Comparison of ENCODE assay signal across 29 cellular contexts in genomic region chr7:135481600-135481979, GRCh38.
"Had no signal": no experiment of that assay in that cellular context is flagged by ENCODE, and none has a peak within 500 bp of the region (broad histone marks: within the 10 kb centered on the region; RNA-seq: fewer than 3 reads in every experiment).

No MANE protein-coding gene starts in this region.

- H3K27me3 ChIP-seq: brain microvascular endothelial cell, MG63, Peyer's patch, SJSA1 had no signal

- H3K4me3 Mint-ChIP-seq: activated CD4-positive, alpha-beta T cell treated with anti-CD3 and anti-CD28 coated beads for 36 hours; activated CD4-positive, alpha-beta T cell treated with anti-CD3 and anti-CD28 coated beads, Interleukin-2, amount 10 ng/mL, durations not matched to agents 7 days and 5 days; activated CD8-positive, alpha-beta T cell treated with anti-CD3 and anti-CD28 coated beads, Interleukin-2, amount 10 ng/mL, durations not matched to agents 7 days and 5 days; activated naive CD8-positive, alpha-beta T cell treated with anti-CD3 and anti-CD28 coated beads for 36 hours; activated T-cell treated with anti-CD3 and anti-CD28 coated beads, Interleukin-2, amount 50 U/mL, for 24 hours; activated T-helper 1 cell treated with anti-CD3 and anti-CD28 coated beads, Interleukin-12 subunit alpha, Interleukin-12 subunit beta, Interleukin-2, Interleukin-4 antibody, amounts not matched to agents 30 ng/mL and 10 ng/mL and 1 ng/mL, durations not matched to agents 14 hours and 24 hours and 36 hours; T-helper 2 cell treated with Interferon-gamma antibody and Interleukin-4, amounts not matched to agents 5 μg/mL and 100 μg/mL, for 36 hours had no signal

- H3K4me1 ChIP-seq: Peyer's patch, SJSA1 had no signal

- ATAC-seq: activated CD4-positive, alpha-beta T cell treated with anti-CD3 and anti-CD28 coated beads for 36 hours; activated CD8-positive, alpha-beta T cell treated with anti-CD3 and anti-CD28 coated beads, Interleukin-2, amount 10 ng/mL, durations not matched to agents 7 days and 5 days; PC-3 had no signal

- DNase-seq: activated CD4-positive, alpha-beta T cell treated with anti-CD3 and anti-CD28 coated beads for 36 hours; activated CD4-positive, alpha-beta T cell treated with anti-CD3 and anti-CD28 coated beads, Interleukin-2, amount 10 ng/mL, durations not matched to agents 7 days and 5 days; activated CD4-positive, alpha-beta T cell treated with anti-CD3 and anti-CD28 coated beads, Interleukin-2, amount 50 U/mL, for 48 hours; activated CD8-positive, alpha-beta T cell treated with anti-CD3 and anti-CD28 coated beads, Interleukin-2, amount 10 ng/mL, durations not matched to agents 7 days and 5 days; activated effector memory CD4-positive, alpha-beta T cell treated with Interleukin-2 at 50 U/mL for 16 hours; activated naive CD4-positive, alpha-beta T cell treated with anti-CD3 and anti-CD28 coated beads, Interleukin-2, amount 50 U/mL, for 16 hours; activated naive CD8-positive, alpha-beta T cell treated with anti-CD3 and anti-CD28 coated beads for 36 hours; activated T-cell treated with anti-CD3 and anti-CD28 coated beads, Interleukin-2, amount 50 U/mL, for 24 hours; amniotic stem cell; aorta; brain microvascular endothelial cell; central memory CD4-positive, alpha-beta T cell; MG63; NCI-H1048; NCI-H187 treated with DMSO at 0.1 percent for 48 hours; NCI-H2081; NCI-H345; NCI-H510A; NCI-H526; NCI-H748 treated with DMSO at 0.1 percent for 48 hours; NK-92 treated with Interleukin-12 subunit alpha and Interleukin-12 subunit beta, amount 100 ng/mL, for 24 hours; PC-3; Peyer's patch; RPMI8226; SHP77 treated with DMSO at 0.1 percent for 48 hours had no signal

- H3K4me3 ChIP-seq: K562, MG63, Peyer's patch, SJSA1 had no signal

- H3K9me3 Mint-ChIP-seq: activated CD4-positive, alpha-beta T cell treated with anti-CD3 and anti-CD28 coated beads, Interleukin-2, amount 10 ng/mL, durations not matched to agents 7 days and 5 days; activated naive CD8-positive, alpha-beta T cell treated with anti-CD3 and anti-CD28 coated beads for 36 hours; activated T-cell treated with anti-CD3 and anti-CD28 coated beads, Interleukin-2, amount 50 U/mL, for 24 hours; activated T-helper 1 cell treated with anti-CD3 and anti-CD28 coated beads, Interleukin-12 subunit alpha, Interleukin-12 subunit beta, Interleukin-2, Interleukin-4 antibody, amounts not matched to agents 30 ng/mL and 10 ng/mL and 1 ng/mL, durations not matched to agents 14 hours and 24 hours and 36 hours; T-helper 2 cell treated with Interferon-gamma antibody and Interleukin-4, amounts not matched to agents 5 μg/mL and 100 μg/mL, for 36 hours had no signal

- H3K9me3 ChIP-seq: MG63, Peyer's patch, SJSA1 had no signal

- H3K27ac Mint-ChIP-seq: activated CD4-positive, alpha-beta T cell treated with anti-CD3 and anti-CD28 coated beads for 36 hours; activated CD4-positive, alpha-beta T cell treated with anti-CD3 and anti-CD28 coated beads, Interleukin-2, amount 10 ng/mL, durations not matched to agents 7 days and 5 days; activated CD8-positive, alpha-beta T cell treated with anti-CD3 and anti-CD28 coated beads, Interleukin-2, amount 10 ng/mL, durations not matched to agents 7 days and 5 days; activated naive CD8-positive, alpha-beta T cell treated with anti-CD3 and anti-CD28 coated beads for 36 hours; activated T-cell treated with anti-CD3 and anti-CD28 coated beads, Interleukin-2, amount 50 U/mL, for 24 hours; activated T-helper 1 cell treated with anti-CD3 and anti-CD28 coated beads, Interleukin-12 subunit alpha, Interleukin-12 subunit beta, Interleukin-2, Interleukin-4 antibody, amounts not matched to agents 30 ng/mL and 10 ng/mL and 1 ng/mL, durations not matched to agents 14 hours and 24 hours and 36 hours; T-helper 2 cell treated with Interferon-gamma antibody and Interleukin-4, amounts not matched to agents 5 μg/mL and 100 μg/mL, for 36 hours had no signal

- H3K36me3 ChIP-seq: brain microvascular endothelial cell, MG63, Peyer's patch had no signal

- H3K27me3 Mint-ChIP-seq: activated CD4-positive, alpha-beta T cell treated with anti-CD3 and anti-CD28 coated beads for 36 hours; activated CD4-positive, alpha-beta T cell treated with anti-CD3 and anti-CD28 coated beads, Interleukin-2, amount 10 ng/mL, durations not matched to agents 7 days and 5 days; activated naive CD8-positive, alpha-beta T cell treated with anti-CD3 and anti-CD28 coated beads for 36 hours; activated T-cell treated with anti-CD3 and anti-CD28 coated beads, Interleukin-2, amount 50 U/mL, for 24 hours had no signal

- H3K27ac ChIP-seq: brain microvascular endothelial cell, Peyer's patch, SJSA1 had no signal
